In genomic region chr11:82747471-82747870, GRCh38 we compare ENCODE assay signal across 20 cellular contexts.
"Had no signal": no experiment of that assay in that cellular context is flagged by ENCODE, and none has a peak within 500 bp of the region (broad histone marks: within the 10 kb centered on the region; RNA-seq: fewer than 3 reads in every experiment).

No MANE protein-coding gene starts in this region.

- ATAC-seq: effector memory CD8-positive, alpha-beta T cell; left colon; left ventricle myocardium superior; naive thymus-derived CD4-positive, alpha-beta T cell; psoas muscle; sciatic nerve; stimulated activated naive B cell treated with anti-CD40 and anti-IgM and Interleukin-4, amounts not matched to agents 10 μg/mL and 1 μg/mL and 100 μg/mL, for 72 hours; upper lobe of right lung had no signal

- H3K4me1 ChIP-seq: psoas muscle, stomach, upper lobe of right lung had no signal

- H3K27ac Mint-ChIP-seq: effector memory CD8-positive, alpha-beta T cell; nephron progenitor cell; stimulated activated naive B cell treated with anti-CD40 and anti-IgM and Interleukin-4, amounts not matched to agents 10 μg/mL and 1 μg/mL and 100 μg/mL, for 72 hours had no signal

- DNase-seq: effector memory CD8-positive, alpha-beta T cell; erythroblast; islet precursor cell; left colon; left ventricle myocardium superior; naive thymus-derived CD4-positive, alpha-beta T cell; nephron progenitor cell; psoas muscle; spleen; stimulated activated CD4-positive, alpha-beta T cell treated with anti-CD3 and anti-CD28 coated beads, Interleukin-2, amount 100 ng/mL, for 24 hours; stimulated activated CD4-positive, alpha-beta T cell treated with anti-CD3 and anti-CD28 coated beads, Interleukin-4, amount 100 ng/mL, for 4 hours; stimulated activated naive B cell treated with anti-CD40 and anti-IgM and Interleukin-4, amounts not matched to agents 10 μg/mL and 1 μg/mL and 100 μg/mL, for 72 hours; stomach; substantia nigra; upper lobe of right lung had no signal

- H3K36me3 ChIP-seq: cardiac muscle cell, neutrophil, spleen, stomach, thoracic aorta, upper lobe of right lung had no signal

- H3K27me3 ChIP-seq: upper lobe of right lung had no signal

- H3K9me3 Mint-ChIP-seq: effector memory CD8-positive, alpha-beta T cell; stimulated activated naive B cell treated with anti-CD40 and anti-IgM and Interleukin-4, amounts not matched to agents 10 μg/mL and 1 μg/mL and 100 μg/mL, for 72 hours had no signal

- H3K4me3 Mint-ChIP-seq: effector memory CD8-positive, alpha-beta T cell; naive thymus-derived CD4-positive, alpha-beta T cell; nephron progenitor cell; stimulated activated naive B cell treated with anti-CD40 and anti-IgM and Interleukin-4, amounts not matched to agents 10 μg/mL and 1 μg/mL and 100 μg/mL, for 72 hours had no signal

- H3K27ac ChIP-seq: cardiac muscle cell, neutrophil, psoas muscle, spleen, stomach, thoracic aorta, upper lobe of right lung had no signal

- H3K4me3 ChIP-seq: cardiac muscle cell, lung, psoas muscle, spleen, stomach, thoracic aorta, upper lobe of right lung had no signal

- H3K9me3 ChIP-seq: neutrophil, psoas muscle, spleen, stomach, thoracic aorta, upper lobe of right lung had no signal
